16 cellular contexts compared by ENCODE assay signal in the genomic region with DNA sequence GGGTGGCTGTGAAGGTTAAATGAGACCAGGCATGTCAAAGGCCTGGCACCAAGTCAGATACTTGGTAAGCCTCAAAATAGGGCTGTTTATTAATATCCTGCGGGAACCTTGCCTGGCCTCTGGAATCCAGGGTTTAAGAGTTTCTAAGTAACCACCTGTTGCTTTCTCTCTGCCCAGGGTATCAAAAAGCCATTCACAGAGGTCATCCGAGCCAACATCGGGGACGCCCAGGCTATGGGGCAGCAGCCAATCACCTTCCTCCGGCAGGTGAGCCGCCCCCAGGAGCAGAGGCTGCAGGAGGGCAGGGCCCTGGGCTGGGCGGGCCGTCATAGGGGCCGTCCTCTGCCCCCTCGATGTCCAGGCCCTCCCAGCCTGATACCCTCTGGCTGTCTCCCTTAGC. TPM values are rescaled to one million over a fixed set of nuclear protein-coding genes. Genes with fewer than 3 reads are reported as not detected.
DNase-seq lines count a peak whose midpoint lies in the region; ATAC-seq, FAIRE-seq and TF ChIP-seq lines count a peak whose summit lies in the region.
"Had no signal": no experiment of that assay in that cellular context is flagged by ENCODE, and none has a peak within 500 bp of the region (broad histone marks: within the 10 kb centered on the region; RNA-seq: fewer than 3 reads in every experiment).

No MANE protein-coding gene starts in this region.

- H3K23ac ChIP-seq in H1 (ENCODE audit: insufficient read length), result no peak overlapping the region

- peaks cover 19 to 21% of the 10 kb centered on the region in 2 experiments for H4K20me1 ChIP-seq in H1 (replicated peaks in 1 of 2; ENCODE audit: control insufficient read depth in 1 of 2, insufficient read depth in 2 of 2, low read length in 2 of 2)

- H2BK20ac ChIP-seq in H1 (ENCODE audit: low read length), result no peak overlapping the region

- H3K4me3 Mint-ChIP-seq in nephron, result no peak overlapping the region

- H2BK120ac ChIP-seq in H1 (replicated peaks; ENCODE audit: low read depth, low read length), result no peak overlapping the region

- H3K14ac ChIP-seq in H1 (ENCODE audit: insufficient read length), result no peak overlapping the region

- H3K4ac ChIP-seq in H1 (replicated peaks; ENCODE audit: insufficient read length, low read depth, low read length), result peak overlapping the region; percentile 38

- TF ChIP-seq CTCF in HEK293 (tag by site-specific recombination; IDR thresholded peaks at IDR 0.05) (no peak), H1 (IDR thresholded peaks at IDR 0.05; ENCODE audit: control extremely low read depth in 1 of 3, insufficient read depth in 1 of 3, low read depth in 1 of 3, low read length in 3 of 3) (no peak), nephron (IDR thresholded peaks at IDR 0.05; ENCODE audit: unreplicated experiment in 3 of 3) (no peak)

- no peaks in the 10 kb centered on the region for H3K4me1 ChIP-seq in HEK293 (ENCODE audit: control insufficient read depth, insufficient read depth, low read length)
- peaks cover 0 to 7% (median 0%) of the 10 kb centered on the region in 4 experiments; a peak in 2 of 7 replicates for H3K4me1 ChIP-seq in H1 (replicated peaks in 1 of 4; ENCODE audit: control insufficient read depth in 3 of 4, insufficient read depth in 4 of 4, low read length in 3 of 4)
- peaks cover 9 to 67% (median 48%) of the 10 kb centered on the region in 5 donors for H3K4me1 ChIP-seq in subcutaneous abdominal adipose tissue (ENCODE audit: control insufficient read depth in 5 of 5, insufficient read depth in 5 of 5, low read length in 5 of 5)

- DNase-seq in H1 (ENCODE audit: low read depth in 1 of 2, low spot score in 2 of 2) (no peak), NCI-H82 treated with DMSO at 0.1 percent for 48 hours (lab: John Stamatoyannopoulos, UW; ENCODE audit: unreplicated experiment) (no peak), HEK293T (ENCODE audit: extremely low spot score) (no peak)
- DNase-seq in stimulated activated CD8-positive, alpha-beta memory T cell treated with anti-CD3 and anti-CD28 coated beads, Interleukin-4, amount 100 ng/mL, for 48 hours, result no peak
- DNase-seq: DMS 273 treated with DMSO at 0.1 percent for 48 hours, GOT3, MM.1S, NCI-H1105, NCI-H1694 treated with DMSO at 0.1 percent for 48 hours, NCI-H345, NCI-H69 had no signal

- 86% methylated on average over 6 of the region's 10 CpGs; no CpG with 5 or more reads in 1 of the 2 experiments for WGBS in H1 (ENCODE audit: extremely low coverage in 1 of 2, insufficient coverage in 1 of 2, insufficient read length in 1 of 2, insufficient replicate concordance in 2 of 2, low coverage in 1 of 2, low lambda C conversion rate in 2 of 2, missing lambda C conversion rate in 1 of 2), 2 experiments

- H3K27ac ChIP-seq in HEK293 (ENCODE audit: extremely low read depth, low read depth, low read length) (no peak overlapping the region), H1 (ENCODE audit: low read depth, low read length) (no peak overlapping the region), subcutaneous abdominal adipose tissue (ENCODE audit: low read depth, low read length) (peak overlapping the region; percentile 30)
- H3K27ac ChIP-seq: RWPE1 had no signal

- H3K4me1 Mint-ChIP-seq in nephron, result peaks cover 32% of the 10 kb centered on the region

- H2BK15ac ChIP-seq in H1 (ENCODE audit: low read length), result no peak overlapping the region

- CTCF ChIA-PET in HEK293 (lab: Yijun Ruan, JAX) (interaction anchor here (1.0 kb wide), 1 partner anchor 10 kb away, joined by 4 read pairs; no protein-coding TSS in a partner anchor), H1 (lab: Charles Lee; ENCODE audit: partially characterized antibody) (interaction anchor here (0.6 to 2.0 kb wide), 3 partner anchors 13 to 43 kb away, joined by 3 to 7 read pairs (median 7); no protein-coding TSS in a partner anchor), HEK293T (lab: Yijun Ruan, JAX) (no interaction called here)

- POLR2A ChIA-PET in HEK293 (lab: Yijun Ruan, JAX), result no interaction called here
- POLR2A ChIA-PET in H1 (lab: Charles Lee; ENCODE audit: partially characterized antibody), result interaction anchor here (12.5 to 22.7 kb wide), 3 partner anchors 12 to 28 kb away, joined by 153 to 580 read pairs (median 321); a partner anchor contains a TSS
- POLR2A ChIA-PET in HEK293T (lab: Yijun Ruan, JAX), result no interaction called here

- no peak overlapping the region for H2AK5ac ChIP-seq in H1 (ENCODE audit: low read depth, low read length)

- peak overlapping the region in 2 of 3 experiments; percentile 29 to 87 for H3K27ac Mint-ChIP-seq in nephron

- no peak overlapping the region for H3K56ac ChIP-seq in H1 (replicated peaks; ENCODE audit: insufficient read length, low read depth, low read length)

- H3K27me3 Mint-ChIP-seq in nephron (ENCODE audit: low read depth), result peaks cover 3% of the 10 kb centered on the region

- H3K9me3 Mint-ChIP-seq in nephron, result no peaks in the 10 kb centered on the region

- H3K9ac ChIP-seq in H1 (replicated peaks in 1 of 4; ENCODE audit: extremely low read depth in 1 of 4, low read depth in 3 of 4, low read length in 3 of 4) (no peak overlapping the region), subcutaneous abdominal adipose tissue (ENCODE audit: low read length in 5 of 5) (peak overlapping the region in 1 of 5 donors; percentile 30)

- no peak overlapping the region for H4K91ac ChIP-seq in H1 (replicated peaks; ENCODE audit: insufficient read length, low read length)

- H4K5ac ChIP-seq in H1 (ENCODE audit: insufficient read length, low read depth, low read length), result no peak overlapping the region

- no peak for TF ChIP-seq RAD21 in H1 (IDR thresholded peaks at IDR 0.05 in 1 of 2, conservative IDR thresholded peaks at IDR 0.05 in 1 of 2; ENCODE audit: low read depth in 2 of 2, low read length in 2 of 2)

- TF ChIP-seq EP300 in H1 (IDR thresholded peaks at IDR 0.05; ENCODE audit: borderline replicate concordance in 1 of 2, low read depth in 2 of 2, low read length in 2 of 2), result no peak

- no peak overlapping the region; the same call in 1 of the 2 replicates for H2BK5ac ChIP-seq in H1 (ENCODE audit: low read depth, low read length)

- H3K27me3 ChIP-seq in H1 (replicated peaks in 1 of 4; ENCODE audit: control insufficient read depth in 3 of 4, extremely low read depth in 1 of 4, insufficient read depth in 3 of 4, low read length in 3 of 4) (no peaks in the 10 kb centered on the region), subcutaneous abdominal adipose tissue (ENCODE audit: control insufficient read depth in 5 of 5, insufficient read depth in 4 of 5, low read length in 5 of 5) (no peaks in the 10 kb centered on the region)

- H3K18ac ChIP-seq in H1 (ENCODE audit: extremely low read depth, low read length), result no peak overlapping the region

- H3K9me3 ChIP-seq in HEK293 (ENCODE audit: control insufficient read depth, insufficient read depth, low read depth, low read length) (no peaks in the 10 kb centered on the region), H1 (ENCODE audit: insufficient read depth in 2 of 2, low read depth in 1 of 2, low read length in 1 of 2) (no peaks in the 10 kb centered on the region), subcutaneous abdominal adipose tissue (ENCODE audit: control insufficient read depth in 5 of 5, low read length in 5 of 5) (no peaks in the 10 kb centered on the region)

- H4K8ac ChIP-seq in H1 (ENCODE audit: extremely low read depth, insufficient read depth, low read length), result no peak overlapping the region; the same call in 1 of the 2 replicates

- no peak overlapping the region for H2BK12ac ChIP-seq in H1 (ENCODE audit: low read depth, low read length)

- H3K23me2 ChIP-seq in H1 (ENCODE audit: low read depth, low read length), result no peaks in the 10 kb centered on the region

- TF ChIP-seq POLR2A in H1 (IDR thresholded peaks at IDR 0.05; ENCODE audit: control extremely low read depth in 1 of 2, low read depth in 2 of 2, low read length in 2 of 2), result no peak

- H2AFZ ChIP-seq in H1 (ENCODE audit: low read length), result no peak overlapping the region

- H3K36me3 Mint-ChIP-seq in nephron (ENCODE audit: low read depth), result peaks cover 15% of the 10 kb centered on the region

- H3K36me3 ChIP-seq in HEK293 (ENCODE audit: control insufficient read depth in 2 of 2, insufficient read depth in 1 of 2, low read length in 2 of 2) (peaks cover 0 to 41% of the 10 kb centered on the region in 2 experiments; a peak in 2 of 3 replicates), H1 (ENCODE audit: control insufficient read depth in 2 of 4, insufficient read depth in 4 of 4, low read length in 3 of 4) (peaks cover 7 to 52% (median 21%) of the 10 kb centered on the region in 4 experiments; a peak in 6 of 8 replicates), subcutaneous abdominal adipose tissue (ENCODE audit: control insufficient read depth in 5 of 5, insufficient read depth in 5 of 5, low read length in 5 of 5) (peaks cover 0 to 21% (median 16%) of the 10 kb centered on the region in 5 donors)

- no peak overlapping the region; a peak in 1 of 4 replicates for H3K4me2 ChIP-seq in H1 (ENCODE audit: insufficient read depth in 1 of 2, low read depth in 2 of 2, low read length in 2 of 2)

- H3K79me2 ChIP-seq in H1 (ENCODE audit: control insufficient read depth in 1 of 2, insufficient read depth in 2 of 2, low read length in 2 of 2), result peaks cover 9 to 54% of the 10 kb centered on the region in 2 experiments

- no peak overlapping the region for H3K4me3 ChIP-seq in HEK293 (ENCODE audit: low read depth, low read length)
- no peak overlapping the region for H3K4me3 ChIP-seq in H1 (ENCODE audit: extremely low read depth in 1 of 4, insufficient read depth in 2 of 4, low read depth in 3 of 4, low read length in 4 of 4)
- no peak overlapping the region for H3K4me3 ChIP-seq in subcutaneous abdominal adipose tissue (ENCODE audit: low read depth in 1 of 5, low read length in 5 of 5)

- no peak for FAIRE-seq in H1 (lab: Jason Lieb, UNC)

- no peak for ATAC-seq in GM19324 (IDR thresholded peaks at IDR 0.05; ENCODE audit: low FRiP score, unreplicated experiment)

- H3K79me1 ChIP-seq in H1 (ENCODE audit: low read depth, low read length), result peaks cover 14% of the 10 kb centered on the region

TF ChIP-seq in HEK293, 187 proteins besides CTCF, POLR2A, EP300 and RAD21 (continues in another document):
- no peak for TF ChIP-seq ZNF350 (tag by site-specific recombination; IDR thresholded peaks at IDR 0.05)

TF ChIP-seq in H1, 55 proteins besides CTCF, POLR2A, EP300 and RAD21 (continues in another document):
- TF ChIP-seq KDM4A (IDR thresholded peaks at IDR 0.05; ENCODE audit: low read depth, low read length, severe bottlenecking), result no peak

TF ChIP-seq in HEK293T, 16 proteins besides CTCF, POLR2A, EP300 and RAD21 (continues in another document):
- no peak for TF ChIP-seq BHLHE40 (IDR thresholded peaks at IDR 0.05; ENCODE audit: borderline replicate concordance)
- no peak for TF ChIP-seq TARDBP (IDR thresholded peaks at IDR 0.05)

RNA-seq across cellular contexts. Expression of a gene that starts 13.3 kb away (rescaled TPM):
- total RNA-seq in H1 (2021; fragmentation: NEBNext Ultra II Directional; extraction: Animal tissue kit (Norgen Biotek cat#: 25700)), result 86.3 and 94.1 TPM in 2 replicates
- polyA plus RNA-seq in H1 (2011; rRNA removed), result 71.6 and 121 TPM in 2 replicates
- polyA plus RNA-seq in H1 (2011; cell fraction: cytosol; rRNA removed), result 111 TPM
- polyA plus RNA-seq in H1 (2011; cell fraction: nucleus; rRNA removed), result 145 TPM
- 48.6 to 86.0 TPM (median 71.2 TPM) in 4 replicates for polyA plus RNA-seq in H1 (2012, experiment 1 of 2)
- 46.6 TPM for polyA plus RNA-seq in H1 (2012, experiment 2 of 2)
- polyA plus RNA-seq in H1 (2013, experiment 1 of 2), result 29.5 TPM
- 28.1 TPM for polyA plus RNA-seq in H1 (2013, experiment 2 of 2)
- polyA minus RNA-seq in H1 (2011; rRNA and poly(A)+ RNA removed), result 70.2 and 103 TPM in 2 replicates
- 58.3 TPM for polyA minus RNA-seq in H1 (2011; cell fraction: cytosol; rRNA and poly(A)+ RNA removed)
- 37.7 TPM for polyA minus RNA-seq in H1 (2011; cell fraction: nucleus; rRNA and poly(A)+ RNA removed)
